ENCODE assay signal across 24 cellular contexts in the genomic region with DNA sequence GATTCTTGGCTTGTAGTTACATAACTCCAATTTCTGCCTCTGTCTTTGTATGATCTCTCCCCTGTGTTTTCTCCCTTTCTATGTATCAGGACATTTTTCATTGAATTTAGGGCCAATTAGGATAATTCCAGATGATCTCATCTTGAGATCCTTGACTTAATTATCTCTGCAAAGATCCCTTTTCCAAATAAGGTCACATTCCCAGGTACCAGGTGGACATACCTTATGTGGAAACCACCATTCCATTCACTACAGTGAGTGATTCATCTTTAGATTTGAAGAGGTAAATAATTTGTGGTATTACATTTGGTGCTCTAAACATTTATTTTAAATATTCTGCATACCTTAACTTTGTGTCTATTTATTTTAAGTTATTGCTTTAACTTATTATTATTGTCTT.
"Had no signal": no experiment of that assay in that cellular context is flagged by ENCODE, and none has a peak within 500 bp of the region (broad histone marks: within the 10 kb centered on the region; RNA-seq: fewer than 3 reads in every experiment).

No MANE protein-coding gene starts in this region.

- H3K27ac ChIP-seq: left lung, lower lobe of right lung, pancreas, prostate gland, skin epidermis, stomach, testis, thyroid gland, transverse colon, upper lobe of right lung had no signal

- H3K4me1 ChIP-seq: left lung, lower lobe of right lung, pancreas, prostate gland, stomach, testis, thyroid gland, upper lobe of right lung had no signal

- DNase-seq: hippocampal formation; immature natural killer cell; kidney; left colon; left lung; lower lobe of right lung; naive B cell; natural killer cell; pancreas; posterior cingulate gyrus; right cardiac atrium; stimulated activated CD4-positive, alpha-beta T cell treated with anti-CD3 and anti-CD28 coated beads, Interleukin-12 subunit alpha, Interleukin-12 subunit beta, amount 100 ng/mL, for 4 hours; stimulated activated CD4-positive, alpha-beta T cell treated with anti-CD3 and anti-CD28 coated beads, Interleukin-15, amount 100 ng/mL, for 24 hours; stimulated activated CD4-positive, alpha-beta T cell treated with anti-CD3 and anti-CD28 coated beads, Interleukin-2, amount 100 ng/mL, for 24 hours; stimulated activated CD4-positive, alpha-beta T cell treated with anti-CD3 and anti-CD28 coated beads, Interleukin-4, amount 100 ng/mL, for 1 hour; stimulated activated naive B cell treated with anti-CD40 and anti-IgM and Interleukin-4, amounts not matched to agents 10 μg/mL and 1 μg/mL and 100 μg/mL, for 72 hours; stimulated activated naive CD8-positive, alpha-beta T cell treated with anti-CD3 and anti-CD28 coated beads, Interleukin-15, Interleukin-2, amounts not matched to agents 100 U/mL and 50 U/mL, for 24 hours; stomach; testis; thyroid gland; transverse colon; upper lobe of right lung had no signal

- ATAC-seq: left colon; left lung; lower lobe of right lung; natural killer cell; pancreas; stimulated activated naive B cell treated with anti-CD40 and anti-IgM and Interleukin-4, amounts not matched to agents 10 μg/mL and 1 μg/mL and 100 μg/mL, for 72 hours; stimulated activated naive CD8-positive, alpha-beta T cell treated with anti-CD3 and anti-CD28 coated beads, Interleukin-15, Interleukin-2, amounts not matched to agents 100 U/mL and 50 U/mL, for 24 hours; upper lobe of right lung had no signal

- H3K27me3 ChIP-seq: left lung, pancreas, stomach, testis, thyroid gland, transverse colon, upper lobe of right lung had no signal
